ENCODE assay signal across 1 cellular context in the genomic region with DNA sequence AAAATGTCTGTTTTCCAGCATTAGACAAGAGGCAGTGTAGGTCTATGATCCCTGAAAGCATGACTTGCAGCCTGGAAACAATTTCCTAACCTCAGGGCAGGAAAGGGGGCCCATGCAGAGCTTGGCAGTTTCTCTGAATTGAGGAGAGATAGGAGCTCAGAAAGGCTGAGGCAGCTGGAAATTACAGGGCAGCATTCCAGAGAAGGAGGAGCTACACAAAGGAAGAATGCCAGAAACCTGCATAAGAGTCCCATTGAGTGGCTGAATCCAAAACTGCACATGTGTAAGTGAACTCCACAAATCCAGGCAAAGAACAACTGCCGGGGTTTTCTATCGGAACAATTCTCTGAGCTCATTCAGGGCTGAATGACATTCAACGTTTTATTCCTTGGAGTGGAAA.
TF ChIP-seq lines count a peak whose summit lies in the region.

No MANE protein-coding gene starts in this region.

TF ChIP-seq in WTC11, 78 proteins besides CTCF, POLR2A, EP300 and RAD21 (continued from another document):
- TF ChIP-seq, protein P1, sequence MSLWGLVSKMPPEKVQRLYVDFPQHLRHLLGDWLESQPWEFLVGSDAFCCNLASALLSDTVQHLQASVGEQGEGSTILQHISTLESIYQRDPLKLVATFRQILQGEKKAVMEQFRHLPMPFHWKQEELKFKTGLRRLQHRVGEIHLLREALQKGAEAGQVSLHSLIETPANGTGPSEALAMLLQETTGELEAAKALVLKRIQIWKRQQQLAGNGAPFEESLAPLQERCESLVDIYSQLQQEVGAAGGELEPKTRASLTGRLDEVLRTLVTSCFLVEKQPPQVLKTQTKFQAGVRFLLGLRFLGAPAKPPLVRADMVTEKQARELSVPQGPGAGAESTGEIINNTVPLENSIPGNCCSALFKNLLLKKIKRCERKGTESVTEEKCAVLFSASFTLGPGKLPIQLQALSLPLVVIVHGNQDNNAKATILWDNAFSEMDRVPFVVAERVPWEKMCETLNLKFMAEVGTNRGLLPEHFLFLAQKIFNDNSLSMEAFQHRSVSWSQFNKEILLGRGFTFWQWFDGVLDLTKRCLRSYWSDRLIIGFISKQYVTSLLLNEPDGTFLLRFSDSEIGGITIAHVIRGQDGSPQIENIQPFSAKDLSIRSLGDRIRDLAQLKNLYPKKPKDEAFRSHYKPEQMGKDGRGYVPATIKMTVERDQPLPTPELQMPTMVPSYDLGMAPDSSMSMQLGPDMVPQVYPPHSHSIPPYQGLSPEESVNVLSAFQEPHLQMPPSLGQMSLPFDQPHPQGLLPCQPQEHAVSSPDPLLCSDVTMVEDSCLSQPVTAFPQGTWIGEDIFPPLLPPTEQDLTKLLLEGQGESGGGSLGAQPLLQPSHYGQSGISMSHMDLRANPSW (CRISPR knock-in tag; conservative IDR thresholded peaks at IDR 0.05; ENCODE audit: low read depth), result no peak
- TF ChIP-seq NFYB (CRISPR knock-in tag; conservative IDR thresholded peaks at IDR 0.05; ENCODE audit: low read depth), result no peak
- no peak for TF ChIP-seq JUN (CRISPR knock-in tag; IDR thresholded peaks at IDR 0.05)
- TF ChIP-seq, protein P2, sequence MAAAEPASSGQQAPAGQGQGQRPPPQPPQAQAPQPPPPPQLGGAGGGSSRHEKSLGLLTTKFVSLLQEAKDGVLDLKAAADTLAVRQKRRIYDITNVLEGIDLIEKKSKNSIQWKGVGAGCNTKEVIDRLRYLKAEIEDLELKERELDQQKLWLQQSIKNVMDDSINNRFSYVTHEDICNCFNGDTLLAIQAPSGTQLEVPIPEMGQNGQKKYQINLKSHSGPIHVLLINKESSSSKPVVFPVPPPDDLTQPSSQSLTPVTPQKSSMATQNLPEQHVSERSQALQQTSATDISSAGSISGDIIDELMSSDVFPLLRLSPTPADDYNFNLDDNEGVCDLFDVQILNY (CRISPR knock-in tag; IDR thresholded peaks at IDR 0.05), result no peak
- no peak for TF ChIP-seq ETV6 (CRISPR knock-in tag; IDR thresholded peaks at IDR 0.05)
- TF ChIP-seq, protein P3, sequence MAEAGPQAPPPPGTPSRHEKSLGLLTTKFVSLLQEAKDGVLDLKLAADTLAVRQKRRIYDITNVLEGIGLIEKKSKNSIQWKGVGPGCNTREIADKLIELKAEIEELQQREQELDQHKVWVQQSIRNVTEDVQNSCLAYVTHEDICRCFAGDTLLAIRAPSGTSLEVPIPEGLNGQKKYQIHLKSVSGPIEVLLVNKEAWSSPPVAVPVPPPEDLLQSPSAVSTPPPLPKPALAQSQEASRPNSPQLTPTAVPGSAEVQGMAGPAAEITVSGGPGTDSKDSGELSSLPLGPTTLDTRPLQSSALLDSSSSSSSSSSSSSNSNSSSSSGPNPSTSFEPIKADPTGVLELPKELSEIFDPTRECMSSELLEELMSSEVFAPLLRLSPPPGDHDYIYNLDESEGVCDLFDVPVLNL (CRISPR knock-in tag; IDR thresholded peaks at IDR 0.05; ENCODE audit: borderline replicate concordance, low read depth), result no peak
- TF ChIP-seq, protein P4, sequence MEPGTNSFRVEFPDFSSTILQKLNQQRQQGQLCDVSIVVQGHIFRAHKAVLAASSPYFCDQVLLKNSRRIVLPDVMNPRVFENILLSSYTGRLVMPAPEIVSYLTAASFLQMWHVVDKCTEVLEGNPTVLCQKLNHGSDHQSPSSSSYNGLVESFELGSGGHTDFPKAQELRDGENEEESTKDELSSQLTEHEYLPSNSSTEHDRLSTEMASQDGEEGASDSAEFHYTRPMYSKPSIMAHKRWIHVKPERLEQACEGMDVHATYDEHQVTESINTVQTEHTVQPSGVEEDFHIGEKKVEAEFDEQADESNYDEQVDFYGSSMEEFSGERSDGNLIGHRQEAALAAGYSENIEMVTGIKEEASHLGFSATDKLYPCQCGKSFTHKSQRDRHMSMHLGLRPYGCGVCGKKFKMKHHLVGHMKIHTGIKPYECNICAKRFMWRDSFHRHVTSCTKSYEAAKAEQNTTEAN (CRISPR knock-in tag; IDR thresholded peaks at IDR 0.05), result no peak
- no peak for TF ChIP-seq ZNF671 (CRISPR knock-in tag; IDR thresholded peaks at IDR 0.05)
- TF ChIP-seq, protein P5, sequence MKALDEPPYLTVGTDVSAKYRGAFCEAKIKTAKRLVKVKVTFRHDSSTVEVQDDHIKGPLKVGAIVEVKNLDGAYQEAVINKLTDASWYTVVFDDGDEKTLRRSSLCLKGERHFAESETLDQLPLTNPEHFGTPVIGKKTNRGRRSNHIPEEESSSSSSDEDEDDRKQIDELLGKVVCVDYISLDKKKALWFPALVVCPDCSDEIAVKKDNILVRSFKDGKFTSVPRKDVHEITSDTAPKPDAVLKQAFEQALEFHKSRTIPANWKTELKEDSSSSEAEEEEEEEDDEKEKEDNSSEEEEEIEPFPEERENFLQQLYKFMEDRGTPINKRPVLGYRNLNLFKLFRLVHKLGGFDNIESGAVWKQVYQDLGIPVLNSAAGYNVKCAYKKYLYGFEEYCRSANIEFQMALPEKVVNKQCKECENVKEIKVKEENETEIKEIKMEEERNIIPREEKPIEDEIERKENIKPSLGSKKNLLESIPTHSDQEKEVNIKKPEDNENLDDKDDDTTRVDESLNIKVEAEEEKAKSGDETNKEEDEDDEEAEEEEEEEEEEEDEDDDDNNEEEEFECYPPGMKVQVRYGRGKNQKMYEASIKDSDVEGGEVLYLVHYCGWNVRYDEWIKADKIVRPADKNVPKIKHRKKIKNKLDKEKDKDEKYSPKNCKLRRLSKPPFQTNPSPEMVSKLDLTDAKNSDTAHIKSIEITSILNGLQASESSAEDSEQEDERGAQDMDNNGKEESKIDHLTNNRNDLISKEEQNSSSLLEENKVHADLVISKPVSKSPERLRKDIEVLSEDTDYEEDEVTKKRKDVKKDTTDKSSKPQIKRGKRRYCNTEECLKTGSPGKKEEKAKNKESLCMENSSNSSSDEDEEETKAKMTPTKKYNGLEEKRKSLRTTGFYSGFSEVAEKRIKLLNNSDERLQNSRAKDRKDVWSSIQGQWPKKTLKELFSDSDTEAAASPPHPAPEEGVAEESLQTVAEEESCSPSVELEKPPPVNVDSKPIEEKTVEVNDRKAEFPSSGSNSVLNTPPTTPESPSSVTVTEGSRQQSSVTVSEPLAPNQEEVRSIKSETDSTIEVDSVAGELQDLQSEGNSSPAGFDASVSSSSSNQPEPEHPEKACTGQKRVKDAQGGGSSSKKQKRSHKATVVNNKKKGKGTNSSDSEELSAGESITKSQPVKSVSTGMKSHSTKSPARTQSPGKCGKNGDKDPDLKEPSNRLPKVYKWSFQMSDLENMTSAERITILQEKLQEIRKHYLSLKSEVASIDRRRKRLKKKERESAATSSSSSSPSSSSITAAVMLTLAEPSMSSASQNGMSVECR (CRISPR knock-in tag; IDR thresholded peaks at IDR 0.05; ENCODE audit: borderline replicate concordance), result no peak
